In genomic region chr19:31539386-31539785, GRCh38 we compare ENCODE assay signal across 12 cellular contexts.
DNase-seq lines count a peak whose midpoint lies in the region; ATAC-seq and TF ChIP-seq lines count a peak whose summit lies in the region.
"Had no signal": no experiment of that assay in that cellular context is flagged by ENCODE, and none has a peak within 500 bp of the region (broad histone marks: within the 10 kb centered on the region; RNA-seq: fewer than 3 reads in every experiment).

No MANE protein-coding gene starts in this region.

- H3K9me3 ChIP-seq in vagina = no peaks in the 10 kb centered on the region
- H3K9me3 ChIP-seq: HAP-1 had no signal

- H3K27ac ChIP-seq in coronary artery (no peak overlapping the region), vagina (no peak overlapping the region)
- H3K27ac ChIP-seq: BLaER1 treated with 17β-estradiol and CSF1 and Interleukin-3, amounts not matched to agents 10 nM and 100 nM had no signal

- no peak overlapping the region for H3K4me3 ChIP-seq in coronary artery
- no peak overlapping the region for H3K4me3 ChIP-seq in vagina
- H3K4me3 ChIP-seq: BLaER1 treated with 17β-estradiol and CSF1 and Interleukin-3, amounts not matched to agents 10 nM and 100 nM; HAP-1 had no signal

- TF ChIP-seq CTCF in coronary artery (IDR thresholded peaks at IDR 0.05) (no peak), vagina (IDR thresholded peaks at IDR 0.05) (no peak)

- DNase-seq in D341Med (ENCODE audit: low spot score) (peak; percentile 4), coronary artery (ENCODE audit: low spot score) (peak; percentile 9), islet precursor cell (peak; percentile 19), vagina (ENCODE audit: extremely low spot score in 2 of 2) (peak; percentile 29 to 49)
- no peak for DNase-seq in stimulated activated CD4-positive, alpha-beta T cell treated with anti-CD3 and anti-CD28 coated beads, Interleukin-12 subunit alpha, Interleukin-12 subunit beta, amount 100 ng/mL, for 4 hours
- DNase-seq: Calu3; CD8-positive, alpha-beta T cell; DMS 273 treated with DMSO at 0.1 percent for 48 hours; DMS53 had no signal

- no peaks in the 10 kb centered on the region for H3K4me1 ChIP-seq in vagina
- H3K4me1 ChIP-seq: HAP-1 had no signal

- intact Hi-C loops in vagina (cut with DNase I) = no loop called here

- TF ChIP-seq POLR2A in vagina (IDR thresholded peaks at IDR 0.05) = no peak

- ATAC-seq in HG02938 (IDR thresholded peaks at IDR 0.05; ENCODE audit: unreplicated experiment) = no peak
- ATAC-seq: CD8-positive, alpha-beta T cell had no signal

- no peaks in the 10 kb centered on the region for H3K27me3 ChIP-seq in vagina
- H3K27me3 ChIP-seq: BLaER1 treated with 17β-estradiol and CSF1 and Interleukin-3, amounts not matched to agents 10 nM and 100 nM had no signal

- no peaks in the 10 kb centered on the region for H3K36me3 ChIP-seq in vagina
- H3K36me3 ChIP-seq: BLaER1 treated with 17β-estradiol and CSF1 and Interleukin-3, amounts not matched to agents 10 nM and 100 nM; HAP-1 had no signal
